18 cellular contexts compared by ENCODE assay signal in genomic region chr11:102762414-102762813, GRCh38. TPM values are rescaled to one million over a fixed set of nuclear protein-coding genes. Genes with fewer than 3 reads are reported as not detected.
DNase-seq lines count a peak whose midpoint lies in the region; ATAC-seq and TF ChIP-seq lines count a peak whose summit lies in the region.
"Had no signal": no experiment of that assay in that cellular context is flagged by ENCODE, and none has a peak within 500 bp of the region (broad histone marks: within the 10 kb centered on the region; RNA-seq: fewer than 3 reads in every experiment).

No MANE protein-coding gene starts in this region.

- intact Hi-C loops in sciatic nerve (cut with DNase I): no loop called here

- DNase-seq in HCEC 1CT (peak; percentile 63), foreskin fibroblast (peak; percentile 54 to 75), sciatic nerve (ENCODE audit: low spot score) (no peak), NCI-H187 (lab: John Stamatoyannopoulos, UW) (no peak)
- no peak for DNase-seq in stimulated activated effector memory CD8-positive, alpha-beta T cell treated with anti-CD3 and anti-CD28 coated beads, Interleukin-12 subunit alpha, Interleukin-12 subunit beta, amount 100 ng/mL, for 72 hours (ENCODE audit: low spot score in 2 of 2)
- DNase-seq: activated CD4-positive, alpha-beta T cell treated with anti-CD3 and anti-CD28 coated beads for 4 hours; activated T-cell treated with anti-CD3 and anti-CD28 coated beads, Interleukin-2, amount 50 U/mL, for 24 hours; anterior cingulate cortex; Calu3; NCI-H1105 had no signal

- H3K4me3 ChIP-seq in foreskin fibroblast (ENCODE audit: low read depth in 1 of 2, low read length in 2 of 2): no peak overlapping the region

- ATAC-seq in SK-N-SH treated with all-trans-retinoic acid at 6 μM for 48 hours (peak; percentile 65), sciatic nerve (no peak), GM21723 (IDR thresholded peaks at IDR 0.05; ENCODE audit: unreplicated experiment) (no peak)
- peak; percentile 33 for ATAC-seq in stimulated activated effector memory CD8-positive, alpha-beta T cell treated with anti-CD3 and anti-CD28 coated beads, Interleukin-12 subunit alpha, Interleukin-12 subunit beta, amount 100 ng/mL, for 72 hours
- ATAC-seq: left lobe of liver; natural killer cell treated with Interleukin-12 subunit alpha and Interleukin-12 subunit beta and Interleukin-15 and Interleukin-18, amount 100 ng/mL, for 72 hours had no signal

- no peaks in the 10 kb centered on the region for H3K9me3 Mint-ChIP-seq in stimulated activated effector memory CD8-positive, alpha-beta T cell treated with anti-CD3 and anti-CD28 coated beads, Interleukin-12 subunit alpha, Interleukin-12 subunit beta, amount 100 ng/mL, for 72 hours
- H3K9me3 Mint-ChIP-seq: activated T-cell treated with anti-CD3 and anti-CD28 coated beads, Interleukin-2, amount 50 U/mL, for 24 hours; T-helper 1 cell treated with Interleukin-12 subunit alpha and Interleukin-12 subunit beta and Interleukin-4 antibody, amounts not matched to agents 30 μg/mL and 1 μg/mL, for 36 hours had no signal

- H3K27ac Mint-ChIP-seq in stimulated activated effector memory CD8-positive, alpha-beta T cell treated with anti-CD3 and anti-CD28 coated beads, Interleukin-12 subunit alpha, Interleukin-12 subunit beta, amount 100 ng/mL, for 72 hours: no peak overlapping the region
- H3K27ac Mint-ChIP-seq: activated T-cell treated with anti-CD3 and anti-CD28 coated beads, Interleukin-2, amount 50 U/mL, for 24 hours; natural killer cell treated with Interleukin-12 subunit alpha and Interleukin-12 subunit beta and Interleukin-15 and Interleukin-18, amount 100 ng/mL, for 72 hours; T-helper 1 cell treated with Interleukin-12 subunit alpha and Interleukin-12 subunit beta and Interleukin-4 antibody, amounts not matched to agents 30 μg/mL and 1 μg/mL, for 36 hours had no signal

- H3K4me1 Mint-ChIP-seq in stimulated activated effector memory CD8-positive, alpha-beta T cell treated with anti-CD3 and anti-CD28 coated beads, Interleukin-12 subunit alpha, Interleukin-12 subunit beta, amount 100 ng/mL, for 72 hours: no peaks in the 10 kb centered on the region

- H3K4me3 Mint-ChIP-seq in stimulated activated effector memory CD8-positive, alpha-beta T cell treated with anti-CD3 and anti-CD28 coated beads, Interleukin-12 subunit alpha, Interleukin-12 subunit beta, amount 100 ng/mL, for 72 hours: no peak overlapping the region
- H3K4me3 Mint-ChIP-seq: activated T-cell treated with anti-CD3 and anti-CD28 coated beads, Interleukin-2, amount 50 U/mL, for 24 hours; natural killer cell treated with Interleukin-12 subunit alpha and Interleukin-12 subunit beta and Interleukin-15 and Interleukin-18, amount 100 ng/mL, for 72 hours; T-helper 1 cell treated with Interleukin-12 subunit alpha and Interleukin-12 subunit beta and Interleukin-4 antibody, amounts not matched to agents 30 μg/mL and 1 μg/mL, for 36 hours had no signal

- no peaks in the 10 kb centered on the region for H3K36me3 Mint-ChIP-seq in stimulated activated effector memory CD8-positive, alpha-beta T cell treated with anti-CD3 and anti-CD28 coated beads, Interleukin-12 subunit alpha, Interleukin-12 subunit beta, amount 100 ng/mL, for 72 hours
- H3K36me3 Mint-ChIP-seq: natural killer cell treated with Interleukin-12 subunit alpha and Interleukin-12 subunit beta and Interleukin-15 and Interleukin-18, amount 100 ng/mL, for 72 hours had no signal

- no peak for TF ChIP-seq CTCF in foreskin fibroblast (IDR thresholded peaks at IDR 0.05; ENCODE audit: low read depth, low read length)

TF ChIP-seq in SK-N-SH treated with all-trans-retinoic acid at 6 μM for 48 hours, 23 proteins besides CTCF, POLR2A, EP300 and RAD21:
- TF ChIP-seq BACH2 (CRISPR knock-in tag; IDR thresholded peaks at IDR 0.05; ENCODE audit: borderline replicate concordance) (no peak), CREB5 (CRISPR knock-in tag; IDR thresholded peaks at IDR 0.05; ENCODE audit: low read depth) (no peak), RARB (CRISPR knock-in tag; IDR thresholded peaks at IDR 0.05) (no peak), ISL1 (CRISPR knock-in tag; IDR thresholded peaks at IDR 0.05) (peak; percentile 75), POU6F1 (CRISPR knock-in tag; IDR thresholded peaks at IDR 0.05; ENCODE audit: borderline replicate concordance, low read depth) (no peak), TOX (CRISPR knock-in tag; IDR thresholded peaks at IDR 0.05; ENCODE audit: borderline replicate concordance) (no peak), ZC3H10 (CRISPR knock-in tag; IDR thresholded peaks at IDR 0.05) (no peak)

RNA-seq across cellular contexts. Expression of gene MMP10, which starts 18.0 kb away (rescaled TPM):
- total RNA-seq in sciatic nerve: not detected
- total RNA-seq: Calu3; left lobe of liver; natural killer cell treated with Interleukin-12 subunit alpha and Interleukin-12 subunit beta and Interleukin-15 and Interleukin-18, amount 100 ng/mL, for 72 hours; OCI-LY7; skeletal muscle tissue; temporal lobe had no signal

RNA-seq across cellular contexts. Expression of gene MMP1, which starts 35.5 kb away (rescaled TPM):
- total RNA-seq in sciatic nerve: 0.22 TPM
- total RNA-seq: left lobe of liver; natural killer cell treated with Interleukin-12 subunit alpha and Interleukin-12 subunit beta and Interleukin-15 and Interleukin-18, amount 100 ng/mL, for 72 hours; OCI-LY7; temporal lobe had no signal

RNA-seq across cellular contexts. Expression of gene MMP8, which starts 37.7 kb away (rescaled TPM):
- total RNA-seq in sciatic nerve: 2.3 TPM
- total RNA-seq: Calu3; natural killer cell treated with Interleukin-12 subunit alpha and Interleukin-12 subunit beta and Interleukin-15 and Interleukin-18, amount 100 ng/mL, for 72 hours; OCI-LY7 had no signal

RNA-seq across cellular contexts. Expression of gene MMP27, which starts 56.8 kb away (rescaled TPM):
- not detected for total RNA-seq in sciatic nerve
- total RNA-seq: Calu3; left lobe of liver; natural killer cell treated with Interleukin-12 subunit alpha and Interleukin-12 subunit beta and Interleukin-15 and Interleukin-18, amount 100 ng/mL, for 72 hours; OCI-LY7; skeletal muscle tissue; temporal lobe had no signal

Comparison
In these comparisons a context has a peak if more than half of its experiments do, and no peak if none do; other contexts are left out.
1. DNase-seq: peak in HCEC 1CT (single experiment) and foreskin fibroblast (2 of 2); none in stimulated activated effector memory CD8-positive, alpha-beta T cell treated with anti-CD3 and anti-CD28 coated beads, Interleukin-12 subunit alpha, Interleukin-12 subunit beta, amount 100 ng/mL, for 72 hours (0 of 2), sciatic nerve (single experiment) and NCI-H187 (0 of 2).
2. ATAC-seq: peak in SK-N-SH treated with all-trans-retinoic acid at 6 μM for 48 hours (single experiment) and stimulated activated effector memory CD8-positive, alpha-beta T cell treated with anti-CD3 and anti-CD28 coated beads, Interleukin-12 subunit alpha, Interleukin-12 subunit beta, amount 100 ng/mL, for 72 hours (single experiment); none in sciatic nerve (single experiment) and GM21723 (single experiment).